ENCODE assay signal across 8 cellular contexts in genomic region chr3:195896361-195897080, GRCh38.
DNase-seq lines count a peak whose midpoint lies in the region; ATAC-seq and TF ChIP-seq lines count a peak whose summit lies in the region.

No MANE protein-coding gene starts in this region.

- peak overlapping the region; percentile 93 for H3K27ac ChIP-seq in OCI-LY1 (ENCODE audit: low read depth, low read length, poor library complexity, severe bottlenecking)

- peaks cover 80% of the 10 kb centered on the region for H3K4me1 ChIP-seq in OCI-LY1 (ENCODE audit: insufficient read depth, low read length, severe bottlenecking)

- H3K4me3 Mint-ChIP-seq in central memory CD8-positive, alpha-beta T cell, result peak overlapping the region; percentile 93
- H3K4me3 Mint-ChIP-seq in stimulated activated naive CD8-positive, alpha-beta T cell treated with anti-CD3 and anti-CD28 coated beads, Interleukin-15, amount 100 ng/mL, for 72 hours, result peak overlapping the region; percentile 90 to 99

- ATAC-seq in GM19438 (IDR thresholded peaks at IDR 0.05; ENCODE audit: low read depth, unreplicated experiment), result peak; percentile 3
- peak; percentile 6 for ATAC-seq in central memory CD8-positive, alpha-beta T cell (replicated peaks; ENCODE audit: extremely low read depth, poor library complexity, severe bottlenecking)
- ATAC-seq in stimulated activated naive CD8-positive, alpha-beta T cell treated with anti-CD3 and anti-CD28 coated beads, Interleukin-15, amount 100 ng/mL, for 72 hours, result peak; percentile 11
- no peak for ATAC-seq in HG02623 (IDR thresholded peaks at IDR 0.05; ENCODE audit: unreplicated experiment)

- no peaks in the 10 kb centered on the region for H3K27me3 Mint-ChIP-seq in central memory CD8-positive, alpha-beta T cell
- no peaks in the 10 kb centered on the region for H3K27me3 Mint-ChIP-seq in stimulated activated naive CD8-positive, alpha-beta T cell treated with anti-CD3 and anti-CD28 coated beads, Interleukin-15, amount 100 ng/mL, for 72 hours

- peaks cover 8% of the 10 kb centered on the region; the same call in 1 of the 2 replicates for H3K36me3 ChIP-seq in OCI-LY1 (ENCODE audit: insufficient read depth, low read length)

- no peaks in the 10 kb centered on the region for H3K9me2 ChIP-seq in OCI-LY1 (ENCODE audit: low read depth, low read length)

- H3K4me2 ChIP-seq in OCI-LY1 (ENCODE audit: low read length), result peak overlapping the region; percentile 89

- H3K9ac ChIP-seq in OCI-LY1 (ENCODE audit: low read length), result peak overlapping the region; percentile 73

- peak overlapping the region; percentile 94 for H3K27ac Mint-ChIP-seq in central memory CD8-positive, alpha-beta T cell (ENCODE audit: low read depth)
- H3K27ac Mint-ChIP-seq in stimulated activated naive CD8-positive, alpha-beta T cell treated with anti-CD3 and anti-CD28 coated beads, Interleukin-15, amount 100 ng/mL, for 72 hours, result peak overlapping the region; percentile 90 to 97

- H3K4me3 ChIP-seq in OCI-LY1 (ENCODE audit: low read depth, low read length, poor library complexity, severe bottlenecking), result peak overlapping the region; percentile 74

- H3K27me3 ChIP-seq in OCI-LY1 (ENCODE audit: insufficient read depth, low read length), result no peaks in the 10 kb centered on the region

- peaks cover 19% of the 10 kb centered on the region for H3K79me2 ChIP-seq in OCI-LY1 (ENCODE audit: insufficient read depth, low read length)

- H3K4me1 Mint-ChIP-seq in central memory CD8-positive, alpha-beta T cell, result peaks cover 55% of the 10 kb centered on the region
- H3K4me1 Mint-ChIP-seq in stimulated activated naive CD8-positive, alpha-beta T cell treated with anti-CD3 and anti-CD28 coated beads, Interleukin-15, amount 100 ng/mL, for 72 hours, result peaks cover 76% of the 10 kb centered on the region

- H4K20me1 ChIP-seq in OCI-LY1 (ENCODE audit: insufficient read depth, low read length), result no peaks in the 10 kb centered on the region

- H3K9me3 Mint-ChIP-seq in central memory CD8-positive, alpha-beta T cell, result no peaks in the 10 kb centered on the region
- H3K9me3 Mint-ChIP-seq in stimulated activated naive CD8-positive, alpha-beta T cell treated with anti-CD3 and anti-CD28 coated beads, Interleukin-15, amount 100 ng/mL, for 72 hours, result no peaks in the 10 kb centered on the region

- H2AFZ ChIP-seq in OCI-LY1 (ENCODE audit: low read length), result no peak overlapping the region

- DNase-seq in AG08395 (ENCODE audit: low spot score) (peak; percentile 68), left kidney (ENCODE audit: low read depth, low spot score) (peak; percentile 76), NCI-H128 (lab: John Stamatoyannopoulos, UW; ENCODE audit: unreplicated experiment) (no peak)
- DNase-seq in central memory CD8-positive, alpha-beta T cell (ENCODE audit: low spot score in 2 of 2), result no peak
- DNase-seq in stimulated activated naive CD8-positive, alpha-beta T cell treated with anti-CD3 and anti-CD28 coated beads, Interleukin-15, amount 100 ng/mL, for 72 hours, result no peak

- H3K9me3 ChIP-seq in OCI-LY1 (ENCODE audit: low read length), result no peaks in the 10 kb centered on the region

- no peaks in the 10 kb centered on the region for H3F3A ChIP-seq in OCI-LY1 (ENCODE audit: insufficient read depth, low read length)

- TF ChIP-seq CTCF in OCI-LY1 (IDR thresholded peaks at IDR 0.05; ENCODE audit: low read length), result no peak

- H3K36me3 Mint-ChIP-seq in central memory CD8-positive, alpha-beta T cell (ENCODE audit: insufficient read depth), result peaks cover 14% of the 10 kb centered on the region

Comparison
In these comparisons a context has a peak if more than half of its experiments do, and no peak if none do; other contexts are left out.
1. DNase-seq: peak in AG08395 (single experiment) and left kidney (single experiment); none in central memory CD8-positive, alpha-beta T cell (0 of 2), stimulated activated naive CD8-positive, alpha-beta T cell treated with anti-CD3 and anti-CD28 coated beads, Interleukin-15, amount 100 ng/mL, for 72 hours (0 of 2) and NCI-H128 (single experiment).